8 cellular contexts compared by ENCODE assay signal in genomic region chr17:56786989-56787482, GRCh38. TPM values are rescaled to one million over a fixed set of nuclear protein-coding genes. Genes with fewer than 3 reads are reported as not detected.
DNase-seq lines count a peak whose midpoint lies in the region; ATAC-seq and TF ChIP-seq lines count a peak whose summit lies in the region.

No MANE protein-coding gene starts in this region.

- intact Hi-C loops in left ventricle myocardium inferior (cut with micrococcal nuclease) = no loop called here

- H3K4me1 ChIP-seq in left ventricle myocardium inferior = no peaks in the 10 kb centered on the region

- no peaks in the 10 kb centered on the region for H3K9me3 ChIP-seq in left ventricle myocardium inferior (replicated peaks)

- H3K4me3 ChIP-seq in GM12864 (ENCODE audit: low read depth, low read length) (no peak overlapping the region), NB4 (ENCODE audit: low read depth, low read length) (no peak overlapping the region), left ventricle myocardium inferior (no peak overlapping the region)

- no peaks in the 10 kb centered on the region for H3K36me3 ChIP-seq in left ventricle myocardium inferior

- TF ChIP-seq CTCF in GM12864 (IDR thresholded peaks at IDR 0.05; ENCODE audit: low read depth, low read length, missing control alignments) (no peak), NB4 (IDR thresholded peaks at IDR 0.05; ENCODE audit: low read depth, low read length) (no peak), left ventricle myocardium inferior (IDR thresholded peaks at IDR 0.05; ENCODE audit: borderline replicate concordance) (no peak)

- no peak for TF ChIP-seq POLR2A in NB4 (IDR thresholded peaks at IDR 0.05; ENCODE audit: extremely low read depth, insufficient read length)

- peak; percentile 19 for DNase-seq in GM12864 (ENCODE audit: low read depth)
- peak; percentile 94 for DNase-seq in NB4 (ENCODE audit: low read depth)
- peak; percentile 40 for DNase-seq in activated CD8-positive, alpha-beta memory T cell treated with anti-CD3 and anti-CD28 coated beads, Interleukin-2, amount 50 U/mL, for 24 hours (ENCODE audit: extremely low read depth)
- DNase-seq in hepatic stellate cell (ENCODE audit: low spot score) = peak; percentile 42
- DNase-seq in stimulated activated CD8-positive, alpha-beta memory T cell treated with anti-CD3 and anti-CD28 coated beads, Interleukin-15, amount 100 ng/mL, for 48 hours (ENCODE audit: low read depth in 2 of 2) = peak; percentile 42 to 62
- DNase-seq in HEK293T (ENCODE audit: extremely low spot score) = no peak
- DNase-seq in left ventricle myocardium inferior = no peak

- CTCF ChIA-PET in HEK293T (lab: Yijun Ruan, JAX) = no interaction called here

- POLR2A ChIA-PET in HEK293T (lab: Yijun Ruan, JAX) = interaction anchor here (0.8 kb wide), 1 partner anchor 298 kb away, joined by 3 read pairs; no protein-coding TSS in a partner anchor

- H3K27me3 ChIP-seq in left ventricle myocardium inferior (ENCODE audit: low read depth) = peaks cover 1% of the 10 kb centered on the region

- ATAC-seq in HG02588 (IDR thresholded peaks at IDR 0.05; ENCODE audit: unreplicated experiment) = peak; percentile 78

- H3K27ac ChIP-seq in left ventricle myocardium inferior (replicated peaks) = no peak overlapping the region

TF ChIP-seq in HEK293T, 16 proteins besides CTCF, POLR2A, EP300 and RAD21:
- no peak for TF ChIP-seq TARDBP (IDR thresholded peaks at IDR 0.05)
- no peak for TF ChIP-seq ZNF384 (IDR thresholded peaks at IDR 0.05)
- TF ChIP-seq FOXM1 (IDR thresholded peaks at IDR 0.05; ENCODE audit: borderline replicate concordance) = no peak
- TF ChIP-seq ARNT (IDR thresholded peaks at IDR 0.05) = no peak
- no peak for TF ChIP-seq FOXA1 (IDR thresholded peaks at IDR 0.05)
- no peak for TF ChIP-seq SUZ12 (IDR thresholded peaks at IDR 0.05)
- no peak for TF ChIP-seq BHLHE40 (IDR thresholded peaks at IDR 0.05; ENCODE audit: borderline replicate concordance)
- no peak for TF ChIP-seq SP1 (IDR thresholded peaks at IDR 0.05)

RNA-seq across cellular contexts. Expression of gene C17orf67, which starts 46.7 kb away (rescaled TPM):
- total RNA-seq in left ventricle myocardium inferior = 1.1 TPM

RNA-seq across cellular contexts. Expression of gene DGKE, which starts 46.9 kb away (rescaled TPM):
- 4.2 TPM for total RNA-seq in left ventricle myocardium inferior

Comparison
In these comparisons a context has a peak if more than half of its experiments do, and no peak if none do; other contexts are left out.
1. DNase-seq: peak in GM12864 (single experiment), NB4 (single experiment), activated CD8-positive, alpha-beta memory T cell treated with anti-CD3 and anti-CD28 coated beads, Interleukin-2, amount 50 U/mL, for 24 hours (single experiment), hepatic stellate cell (single experiment) and stimulated activated CD8-positive, alpha-beta memory T cell treated with anti-CD3 and anti-CD28 coated beads, Interleukin-15, amount 100 ng/mL, for 48 hours (2 of 2); none in HEK293T (single experiment) and left ventricle myocardium inferior (single experiment).